ENCODE assay signal across 25 cellular contexts in genomic region chr14:101558739-101559240, GRCh38. TPM values are rescaled to one million over a fixed set of nuclear protein-coding genes. Genes with fewer than 3 reads are reported as not detected.
DNase-seq lines count a peak whose midpoint lies in the region; ATAC-seq and TF ChIP-seq lines count a peak whose summit lies in the region.
"Had no signal": no experiment of that assay in that cellular context is flagged by ENCODE, and none has a peak within 500 bp of the region (broad histone marks: within the 10 kb centered on the region; RNA-seq: fewer than 3 reads in every experiment).

No MANE protein-coding gene starts in this region.

- CTCF ChIA-PET in mammary epithelial cell (lab: Charles Lee; ENCODE audit: low non-redundant PET): interaction anchor here (0.7 kb wide), 1 partner anchor 21 kb away, joined by 3 read pairs; no protein-coding TSS in a partner anchor

- dilution Hi-C loops in mammary epithelial cell (cut with HindIII; ENCODE audit: low sequenced_read_pairs): loop anchor here (5.0 kb wide), 2 partner anchors 41 to 96 kb away; no protein-coding TSS in a partner anchor

- H3K9ac ChIP-seq in mammary epithelial cell (ENCODE audit: insufficient read depth, low read length): no peak overlapping the region

- BruUV-seq in mammary epithelial cell (replicated peaks; lab: Mats Ljungman, UMichigan): no TSS peak

- WGBS in mammary epithelial cell (ENCODE audit: low coverage, missing lambda C conversion rate): 100% methylated on average over 1 of the region's 1 CpG

- TF ChIP-seq POLR2A in breast epithelium (IDR thresholded peaks at IDR 0.05) (no peak), vagina (IDR thresholded peaks at IDR 0.05) (no peak)

- DNase-seq in breast epithelium (ENCODE audit: low spot score in 2 of 2) (no peak), mammary epithelial cell (no peak), lower lobe of right lung (peak; percentile 10), sciatic nerve (ENCODE audit: low spot score) (no peak), vagina (ENCODE audit: extremely low spot score in 2 of 2) (no peak), NCI-H2081 treated with DMSO at 0.1 percent for 48 hours (lab: John Stamatoyannopoulos, UW) (no peak), NCI-H748 (lab: John Stamatoyannopoulos, UW; ENCODE audit: unreplicated experiment) (no peak)
- DNase-seq in activated CD4-positive, CD25-positive, alpha-beta regulatory T cell (lab: John Stamatoyannopoulos, UW): no peak
- DNase-seq: central memory CD4-positive, alpha-beta T cell; effector memory CD4-positive, alpha-beta T cell; GF-D8; hippocampal formation; Karpas-422; NCI-H1092 treated with DMSO at 0.1 percent for 48 hours; NCI-H2107; NCI-H526 treated with DMSO at 0.1 percent for 48 hours; OCI-M1; SJCRH30; stimulated activated CD4-positive, alpha-beta T cell treated with anti-CD3 and anti-CD28 coated beads, Interleukin-4, amount 100 ng/mL, for 1 hour; T-helper 9 cell had no signal

- no peaks in the 10 kb centered on the region for H3K36me3 ChIP-seq in breast epithelium
- H3K36me3 ChIP-seq in mammary epithelial cell (ENCODE audit: insufficient read depth, low read length): no peaks in the 10 kb centered on the region
- no peaks in the 10 kb centered on the region for H3K36me3 ChIP-seq in lower lobe of right lung
- no peaks in the 10 kb centered on the region for H3K36me3 ChIP-seq in vagina
- H3K36me3 ChIP-seq: adrenal gland, SJCRH30 had no signal

- no peak overlapping the region for H3K4me2 ChIP-seq in mammary epithelial cell (ENCODE audit: insufficient read depth, low read depth, low read length)

- H4K20me1 ChIP-seq in mammary epithelial cell (ENCODE audit: insufficient read depth, low read length): no peaks in the 10 kb centered on the region

- H3K4me3 ChIP-seq in breast epithelium (peak overlapping the region; percentile 54 to 67 (median 56)), mammary epithelial cell (replicated peaks in 1 of 3; ENCODE audit: insufficient read depth in 1 of 3, low read depth in 2 of 3, low read length in 3 of 3) (no peak overlapping the region), lower lobe of right lung (peak overlapping the region; percentile 58), vagina (peak overlapping the region; percentile 62 to 82)
- H3K4me3 ChIP-seq: SJCRH30 had no signal

- H3K4me1 ChIP-seq in breast epithelium (peaks cover 0 to 7% of the 10 kb centered on the region in 2 donors), mammary epithelial cell (ENCODE audit: insufficient read depth, low read length) (no peaks in the 10 kb centered on the region), lower lobe of right lung (no peaks in the 10 kb centered on the region), vagina (peaks cover 39% of the 10 kb centered on the region)
- H3K4me1 ChIP-seq: adrenal gland, SJCRH30 had no signal

- H3K9me3 ChIP-seq in breast epithelium (peaks cover 10 to 15% of the 10 kb centered on the region in 2 donors), mammary epithelial cell (replicated peaks; ENCODE audit: insufficient read depth, low read length) (peaks cover 13% of the 10 kb centered on the region), lower lobe of right lung (peaks cover 12% of the 10 kb centered on the region), vagina (peaks cover 7% of the 10 kb centered on the region)
- H3K9me3 ChIP-seq: SJCRH30 had no signal

- in situ Hi-C loops in mammary epithelial cell (cut with MboI; ENCODE audit: low sequenced_read_pairs in 2 of 2): no loop called here

- H3K27ac ChIP-seq in breast epithelium (no peak overlapping the region), mammary epithelial cell (ENCODE audit: insufficient read depth, low read depth, low read length) (no peak overlapping the region), lower lobe of right lung (no peak overlapping the region), vagina (peak overlapping the region; percentile 90)
- H3K27ac ChIP-seq: SJCRH30 had no signal

- intact Hi-C loops in breast epithelium (cut with DNase I; ENCODE audit: low total_unique reads): no loop called here
- intact Hi-C loops in mammary epithelial cell (cut with micrococcal nuclease): no loop called here
- intact Hi-C loops in lower lobe of right lung (cut with DNase I): no loop called here
- intact Hi-C loops in sciatic nerve (cut with DNase I): no loop called here
- intact Hi-C loops in vagina (cut with DNase I): no loop called here

- H3K27me3 ChIP-seq in breast epithelium: peaks cover 0 to 61% of the 10 kb centered on the region in 2 donors
- H3K27me3 ChIP-seq in mammary epithelial cell (ENCODE audit: insufficient read depth, low read length): peaks cover 32% of the 10 kb centered on the region
- H3K27me3 ChIP-seq in lower lobe of right lung (ENCODE audit: low read depth): peaks cover 43% of the 10 kb centered on the region
- H3K27me3 ChIP-seq in vagina: peaks cover under 1% of the 10 kb centered on the region
- H3K27me3 ChIP-seq: SJCRH30 had no signal

- no peak for ATAC-seq in lower lobe of right lung
- ATAC-seq in sciatic nerve: peak; percentile 19
- ATAC-seq: activated T-helper 17 cell treated with anti-CD3 and anti-CD28 coated beads, Interleukin-2, amount 50 U/mL, for 72 hours had no signal

- no peak for TF ChIP-seq CTCF in breast epithelium (IDR thresholded peaks at IDR 0.05)
- TF ChIP-seq CTCF in mammary epithelial cell (conservative IDR thresholded peaks at IDR 0.05 in 1 of 2, IDR thresholded peaks at IDR 0.05 in 1 of 2; ENCODE audit: extremely low read depth in 1 of 2, insufficient read depth in 1 of 2, low read depth in 1 of 2, low read length in 2 of 2): no peak
- TF ChIP-seq CTCF in lower lobe of right lung (IDR thresholded peaks at IDR 0.05): no peak
- TF ChIP-seq CTCF in vagina (IDR thresholded peaks at IDR 0.05): no peak

- no peak overlapping the region for H2AFZ ChIP-seq in mammary epithelial cell (ENCODE audit: low read depth, low read length)

- no peaks in the 10 kb centered on the region for H3K79me2 ChIP-seq in mammary epithelial cell (ENCODE audit: insufficient read depth, low read length)

RNA-seq across cellular contexts. Expression of gene DIO3, which starts 2.5 kb away (rescaled TPM):
- total RNA-seq in breast epithelium (1 to 10 TPM; 1.3 to 5.1 (median 1.6) TPM), mammary epithelial cell (not detected), lower lobe of right lung (1.9 TPM), sciatic nerve (1.6 TPM), vagina (52.1 TPM)
- not detected for polyA plus RNA-seq in mammary epithelial cell
- polyA minus RNA-seq in mammary epithelial cell: not detected
- total RNA-seq: A673; activated CD8-positive, alpha-beta memory T cell treated with anti-CD3 and anti-CD28 coated beads for 36 hours; activated T-helper 17 cell treated with anti-CD3 and anti-CD28 coated beads, Interleukin-2, amount 50 U/mL, for 72 hours; HT1080; SJCRH30 had no signal

Comparison
In these comparisons a context has a peak if more than half of its experiments do, and no peak if none do; other contexts are left out.
1. H3K4me3 ChIP-seq: peak in breast epithelium (3 of 3), lower lobe of right lung (single experiment) and vagina (2 of 2); none in mammary epithelial cell (0 of 3).